Comparison of ENCODE assay signal across 8 cellular contexts in genomic region chr2:112481528-112482228, GRCh38. TPM values are rescaled to one million over a fixed set of nuclear protein-coding genes. Genes with fewer than 3 reads are reported as not detected.
DNase-seq lines count a peak whose midpoint lies in the region; ATAC-seq and TF ChIP-seq lines count a peak whose summit lies in the region.

Gene TTL (plus strand): TSS chr2:112482156. CDS start chr2:112482345, 189 bp downstream.

- H3K27me3 ChIP-seq in HAP-1 (ENCODE audit: low read depth), result no peaks in the 10 kb centered on the region
- H3K27me3 ChIP-seq in MM.1S (replicated peaks; ENCODE audit: insufficient read depth, low read length), result no peaks in the 10 kb centered on the region
- H3K27me3 ChIP-seq in right atrium auricular region, result no peaks in the 10 kb centered on the region

- H2AFZ ChIP-seq in MM.1S (ENCODE audit: low read length), result peak within 1 kb of the TSS; percentile 99

- peak within 1 kb of the TSS; percentile 95 for H3K4me3 ChIP-seq in GM08714 (ENCODE audit: low read length)
- peak within 1 kb of the TSS; percentile 67 for H3K4me3 ChIP-seq in HAP-1
- H3K4me3 ChIP-seq in MM.1S (ENCODE audit: low read length), result peak within 1 kb of the TSS; percentile 99
- H3K4me3 ChIP-seq in right atrium auricular region, result peak within 1 kb of the TSS; percentile 80 to 87
- H3K4me3 ChIP-seq in urinary bladder (ENCODE audit: low read depth, low read length), result peak within 1 kb of the TSS; percentile 90

- peak within 1 kb of the TSS; percentile 93 for H3K4me2 ChIP-seq in MM.1S (ENCODE audit: low read depth, low read length)

- no peaks in the 10 kb centered on the region for H3K27me3 Mint-ChIP-seq in T-helper 17 cell

- H3K9me3 ChIP-seq in HAP-1 (no peaks in the 10 kb centered on the region), MM.1S (replicated peaks; ENCODE audit: insufficient read depth, low read length) (no peaks in the 10 kb centered on the region), T-helper 17 cell (ENCODE audit: control insufficient read depth, low read length, poor library complexity, severe bottlenecking) (no peaks in the 10 kb centered on the region), right atrium auricular region (no peaks in the 10 kb centered on the region)

- peak within 1 kb of the TSS; percentile 96 for H3K27ac Mint-ChIP-seq in T-helper 17 cell

- H3F3A ChIP-seq in MM.1S (ENCODE audit: insufficient read depth, low read length), result peaks cover 17% of the 10 kb centered on the region

- H3K27ac ChIP-seq in MM.1S (ENCODE audit: low read length) (peak within 1 kb of the TSS; percentile 65; the same call in 1 of the 2 replicates), right atrium auricular region (peak within 1 kb of the TSS; percentile 88 to 92), urinary bladder (ENCODE audit: low read depth) (peak within 1 kb of the TSS; percentile 86)

- peaks cover 24% of the 10 kb centered on the region for H3K36me3 ChIP-seq in HAP-1 (replicated peaks)
- H3K36me3 ChIP-seq in MM.1S (replicated peaks; ENCODE audit: insufficient read depth, low read length), result no peaks in the 10 kb centered on the region
- H3K36me3 ChIP-seq in right atrium auricular region, result no peaks in the 10 kb centered on the region
- H3K36me3 ChIP-seq in urinary bladder (ENCODE audit: insufficient read depth), result no peaks in the 10 kb centered on the region

- peak within 1 kb of the TSS; percentile 100 for H3K4me3 Mint-ChIP-seq in T-helper 17 cell

- peaks cover 4% of the 10 kb centered on the region for H3K36me3 Mint-ChIP-seq in T-helper 17 cell (ENCODE audit: low read depth)

- no peaks in the 10 kb centered on the region for H3K9me2 ChIP-seq in MM.1S (replicated peaks; ENCODE audit: insufficient read depth, low read length)

- H4K20me1 ChIP-seq in MM.1S (ENCODE audit: insufficient read depth, low read length), result no peaks in the 10 kb centered on the region

- H3K9ac ChIP-seq in MM.1S (ENCODE audit: low read length), result peak within 1 kb of the TSS; percentile 81

- in situ Hi-C loops in HAP-1 (cut with MboI; ENCODE audit: low sequenced_read_pairs), result no loop called here

- DNase-seq in HAP-1 (ENCODE audit: low spot score in 2 of 2) (peak; percentile 64 to 79), MM.1S (peak; percentile 77), T-helper 17 cell (peak; percentile 67 to 82 (median 79)), anterior cingulate cortex (lab: John Stamatoyannopoulos, UW) (peak in 55 of 58 donors; percentile 12 to 80 (median 66)), right atrium auricular region (ENCODE audit: low spot score) (peak; percentile 67), pulmonary artery endothelial cell (ENCODE audit: low read depth, low spot score) (no peak)

- ATAC-seq in T-helper 17 cell, result peak; percentile 80

- TF ChIP-seq CTCF in MM.1S (IDR thresholded peaks at IDR 0.05; ENCODE audit: low read length) (no peak), right atrium auricular region (IDR thresholded peaks at IDR 0.05) (no peak)

- WGBS in urinary bladder, result under 1% methylated on average over 71 of the region's 80 CpGs

- peaks cover 41% of the 10 kb centered on the region for H3K79me2 ChIP-seq in MM.1S (ENCODE audit: low read length)

- H3K4me1 ChIP-seq in HAP-1, result peaks cover 17% of the 10 kb centered on the region
- peaks cover 15% of the 10 kb centered on the region for H3K4me1 ChIP-seq in MM.1S (ENCODE audit: low read length)
- H3K4me1 ChIP-seq in right atrium auricular region, result peaks cover 0 to 26% of the 10 kb centered on the region in 2 donors
- peaks cover 2% of the 10 kb centered on the region for H3K4me1 ChIP-seq in urinary bladder (ENCODE audit: insufficient read depth)

- H3K4me1 Mint-ChIP-seq in T-helper 17 cell, result peaks cover 30% of the 10 kb centered on the region

RNA-seq across cellular contexts. Expression of gene TTL, which starts in this region (rescaled TPM):
- 10 to 100 TPM; 18.8 to 20.6 TPM for total RNA-seq in T-helper 17 cell
- total RNA-seq in right atrium auricular region, result 10 to 100 TPM; 24.9 to 32.4 TPM
- 50.5 and 69.3 TPM in 2 replicates for total RNA-seq in pulmonary artery endothelial cell
- total RNA-seq in urinary bladder, result 37.2 TPM
- 18.3 TPM for polyA plus RNA-seq in urinary bladder
